Comparison of ENCODE assay signal across 25 cellular contexts in genomic region chr1:55937840-55938375, GRCh38.
DNase-seq lines count a peak whose midpoint lies in the region; ATAC-seq and TF ChIP-seq lines count a peak whose summit lies in the region.
"Had no signal": no experiment of that assay in that cellular context is flagged by ENCODE, and none has a peak within 500 bp of the region (broad histone marks: within the 10 kb centered on the region; RNA-seq: fewer than 3 reads in every experiment).

No MANE protein-coding gene starts in this region.

- no peaks in the 10 kb centered on the region for H3K36me3 Mint-ChIP-seq in Caco-2 (ENCODE audit: insufficient read depth, unreplicated experiment)
- H3K36me3 Mint-ChIP-seq: CD8-positive, alpha-beta T cell had no signal

- H3K79me2 ChIP-seq in trophoblast cell (ENCODE audit: control insufficient read depth, insufficient read depth, low read length, poor library complexity): no peaks in the 10 kb centered on the region

- no peak for DNase-seq in Right ventricle myocardium superior
- DNase-seq in cardiac septum (ENCODE audit: low spot score): no peak
- no peak for DNase-seq in heart right ventricle
- no peak for DNase-seq in trophoblast cell
- DNase-seq in stimulated activated CD4-positive, alpha-beta T cell treated with anti-CD3 and anti-CD28 coated beads, Interleukin-1b, Interleukin-23, amount 100 ng/mL, for 48 hours: no peak
- DNase-seq in Caco-2: no peak
- DNase-seq: AML-193; Calu3; CD8-positive, alpha-beta T cell; DMS53; GF-D8; GOT3; IMR-90; NCI-H1105; NCI-H146; NCI-H2029; NCI-H226; NCI-H510A treated with DMSO at 0.1 percent for 48 hours; NCI-H748 treated with DMSO at 0.1 percent for 48 hours; NK-92 treated with Interleukin-12 subunit alpha and Interleukin-12 subunit beta, amount 100 ng/mL, for 24 hours had no signal

- H2BK12ac ChIP-seq in trophoblast cell (ENCODE audit: low read length): no peak overlapping the region

- peak overlapping the region; percentile 12 for H2AK5ac ChIP-seq in trophoblast cell (ENCODE audit: low read length)

- H4K12ac ChIP-seq in trophoblast cell (ENCODE audit: low read depth, low read length): no peak overlapping the region

- H3K18ac ChIP-seq in trophoblast cell (ENCODE audit: low read length): no peak overlapping the region

- no peaks in the 10 kb centered on the region for H3K79me1 ChIP-seq in trophoblast cell (ENCODE audit: low read length)

- no peaks in the 10 kb centered on the region for H3K4me1 Mint-ChIP-seq in Caco-2 (ENCODE audit: low read depth, unreplicated experiment)

- intact Hi-C loops in Right ventricle myocardium superior (cut with DNase I) (no loop called here), cardiac septum (cut with DNase I) (no loop called here), heart right ventricle (cut with DNase I) (no loop called here), Caco-2 (cut with micrococcal nuclease; ENCODE audit: unreplicated experiment) (no loop called here)

- no peak overlapping the region for H3K23ac ChIP-seq in trophoblast cell (ENCODE audit: low read length)

- H2BK120ac ChIP-seq in trophoblast cell (ENCODE audit: insufficient read depth, low read length, poor library complexity): no peak overlapping the region

- no peak overlapping the region for H2BK5ac ChIP-seq in trophoblast cell (ENCODE audit: low read depth, low read length, poor library complexity)

- TF ChIP-seq CTCF in heart right ventricle (IDR thresholded peaks at IDR 0.05): no peak
- no peak for TF ChIP-seq CTCF in Caco-2 (IDR thresholded peaks at IDR 0.05; ENCODE audit: insufficient read depth in 1 of 2, low read depth in 1 of 2, low read length in 1 of 2, severe bottlenecking in 1 of 2, unreplicated experiment in 1 of 2)

- no peak overlapping the region for H2AFZ ChIP-seq in trophoblast cell (ENCODE audit: insufficient read depth, low read length, poor library complexity)

- H3K4me2 ChIP-seq in trophoblast cell (ENCODE audit: low read length): no peak overlapping the region
- H3K4me2 ChIP-seq: KMS-11 had no signal

- H3K14ac ChIP-seq in trophoblast cell (ENCODE audit: low read length): no peak overlapping the region

- POLR2A ChIA-PET in Caco-2 (lab: Charles Lee): no interaction called here

- H3K27me3 ChIP-seq in heart right ventricle: no peaks in the 10 kb centered on the region
- H3K27me3 ChIP-seq in trophoblast cell (ENCODE audit: insufficient read depth, low read length): no peaks in the 10 kb centered on the region
- no peaks in the 10 kb centered on the region for H3K27me3 ChIP-seq in Caco-2 (replicated peaks; ENCODE audit: control insufficient read depth, insufficient read depth, low read length)
- H3K27me3 ChIP-seq: SJSA1 had no signal

- no peak overlapping the region for H3K4me3 Mint-ChIP-seq in Caco-2 (ENCODE audit: unreplicated experiment)
- H3K4me3 Mint-ChIP-seq: CD8-positive, alpha-beta T cell had no signal

- H4K8ac ChIP-seq in trophoblast cell (ENCODE audit: low read depth, low read length): peak overlapping the region; percentile 3

- no peak overlapping the region for H3K4ac ChIP-seq in trophoblast cell (ENCODE audit: low read depth, low read length)

- H4K91ac ChIP-seq in trophoblast cell (ENCODE audit: low read depth, low read length): peak overlapping the region; percentile 20

- peak overlapping the region in 1 of 10 donors; percentile 23 for H3K27ac ChIP-seq in heart right ventricle
- no peak overlapping the region for H3K27ac ChIP-seq in trophoblast cell (ENCODE audit: low read depth, low read length)
- H3K27ac ChIP-seq: KMS-11, SJSA1 had no signal

- no TSS peak for BruUV-seq in Caco-2 (replicated peaks; lab: Mats Ljungman, UMichigan)

- no peak overlapping the region for H3K27ac Mint-ChIP-seq in Caco-2 (ENCODE audit: unreplicated experiment)
- H3K27ac Mint-ChIP-seq: CD8-positive, alpha-beta T cell had no signal

- 86 to 89% methylated on average over 3 of the region's 3 CpGs for WGBS in heart right ventricle, 2 donors
- no CpG with 5 or more reads among the region's 3 CpGs for WGBS in trophoblast cell (ENCODE audit: extremely low coverage, insufficient coverage, insufficient read length)

- no peaks in the 10 kb centered on the region for H3K27me3 Mint-ChIP-seq in Caco-2 (ENCODE audit: insufficient read depth, unreplicated experiment)

- H3K9me3 Mint-ChIP-seq in Caco-2 (ENCODE audit: unreplicated experiment): no peaks in the 10 kb centered on the region

- H3K9me3 ChIP-seq in heart right ventricle: peaks cover 0 to 14% (median 0%) of the 10 kb centered on the region in 11 donors
- H3K9me3 ChIP-seq in trophoblast cell (ENCODE audit: insufficient read depth, low read depth, low read length): peaks cover 4% of the 10 kb centered on the region
- H3K9me3 ChIP-seq in Caco-2: no peaks in the 10 kb centered on the region

- H3K9ac ChIP-seq in trophoblast cell (ENCODE audit: low read length): no peak overlapping the region
- H3K9ac ChIP-seq: KMS-11 had no signal

- ATAC-seq in Right ventricle myocardium superior (ENCODE audit: poor library complexity): peak; percentile 54
- peak in 7 of 8 donors; percentile 14 to 65 (median 35) for ATAC-seq in heart right ventricle
- no peak for ATAC-seq in SK-N-SH treated with all-trans-retinoic acid at 6 μM for 48 hours
- ATAC-seq: CD8-positive, alpha-beta T cell; HCT116; Panc1 had no signal

- H3K36me3 ChIP-seq in heart right ventricle: no peaks in the 10 kb centered on the region
- H3K36me3 ChIP-seq in trophoblast cell (ENCODE audit: control insufficient read depth in 1 of 2, insufficient read depth in 2 of 2, low read length in 2 of 2): no peaks in the 10 kb centered on the region
- H3K36me3 ChIP-seq in Caco-2 (ENCODE audit: control insufficient read depth, insufficient read depth, low read length): no peaks in the 10 kb centered on the region
- H3K36me3 ChIP-seq: SJSA1 had no signal

- H3K4me3 ChIP-seq in heart right ventricle: no peak overlapping the region
- no peak overlapping the region for H3K4me3 ChIP-seq in trophoblast cell (ENCODE audit: low read depth, low read length)
- H3K4me3 ChIP-seq in Caco-2 (ENCODE audit: low read depth, low read length): no peak overlapping the region
- H3K4me3 ChIP-seq: SJSA1 had no signal

- CTCF ChIA-PET in Caco-2 (lab: Charles Lee): no interaction called here

- peaks cover 0 to 15% (median 7%) of the 10 kb centered on the region in 9 donors for H3K4me1 ChIP-seq in heart right ventricle
- H3K4me1 ChIP-seq in trophoblast cell (ENCODE audit: control insufficient read depth in 1 of 2, insufficient read depth in 2 of 2, low read length in 2 of 2): no peaks in the 10 kb centered on the region
- no peaks in the 10 kb centered on the region for H3K4me1 ChIP-seq in Caco-2
- H3K4me1 ChIP-seq: SJSA1 had no signal

TF ChIP-seq in SK-N-SH treated with all-trans-retinoic acid at 6 μM for 48 hours, 23 proteins besides CTCF, POLR2A, EP300 and RAD21:
- TF ChIP-seq OSR1 (CRISPR knock-in tag; IDR thresholded peaks at IDR 0.05): no peak
- no peak for TF ChIP-seq ZC3H10 (CRISPR knock-in tag; IDR thresholded peaks at IDR 0.05)
- TF ChIP-seq CSDC2 (CRISPR knock-in tag; IDR thresholded peaks at IDR 0.05): no peak
- no peak for TF ChIP-seq ESRRG (CRISPR knock-in tag; IDR thresholded peaks at IDR 0.05)
- no peak for TF ChIP-seq ARNTL (CRISPR knock-in tag; IDR thresholded peaks at IDR 0.05; ENCODE audit: borderline replicate concordance, low read depth)
- no peak for TF ChIP-seq ZFP30 (CRISPR knock-in tag; IDR thresholded peaks at IDR 0.05)
- no peak for TF ChIP-seq ZNF565 (CRISPR knock-in tag; conservative IDR thresholded peaks at IDR 0.05; ENCODE audit: low read depth)
- no peak for TF ChIP-seq TOX (CRISPR knock-in tag; IDR thresholded peaks at IDR 0.05; ENCODE audit: borderline replicate concordance)
- no peak for TF ChIP-seq TCF4 (CRISPR knock-in tag; IDR thresholded peaks at IDR 0.05; ENCODE audit: borderline replicate concordance)
- TF ChIP-seq PPARA (CRISPR knock-in tag; IDR thresholded peaks at IDR 0.05; ENCODE audit: borderline replicate concordance): no peak
- TF ChIP-seq CSRNP3 (CRISPR knock-in tag; IDR thresholded peaks at IDR 0.05): no peak
- no peak for TF ChIP-seq POU6F1 (CRISPR knock-in tag; IDR thresholded peaks at IDR 0.05; ENCODE audit: borderline replicate concordance, low read depth)
- TF ChIP-seq GLIS3 (CRISPR knock-in tag; IDR thresholded peaks at IDR 0.05): no peak
- TF ChIP-seq ISL1 (CRISPR knock-in tag; IDR thresholded peaks at IDR 0.05): no peak
